14 cellular contexts compared by ENCODE assay signal in genomic region chr12:106914796-106915634, GRCh38. TPM values are rescaled to one million over a fixed set of nuclear protein-coding genes. Genes with fewer than 3 reads are reported as not detected.
DNase-seq lines count a peak whose midpoint lies in the region; ATAC-seq lines count a peak whose summit lies in the region.
"Had no signal": no experiment of that assay in that cellular context is flagged by ENCODE, and none has a peak within 500 bp of the region (broad histone marks: within the 10 kb centered on the region; RNA-seq: fewer than 3 reads in every experiment).

No MANE protein-coding gene starts in this region.

- 70% methylated on average over 3 of the region's 3 CpGs for WGBS in thymus

- H3K36me3 Mint-ChIP-seq in activated naive CD4-positive, alpha-beta T cell treated with anti-CD3 and anti-CD28 coated beads, Interleukin-2, amount 50 U/mL, for 72 hours = no peaks in the 10 kb centered on the region

- H3K4me1 ChIP-seq in thymus (ENCODE audit: control insufficient read depth, insufficient read depth, low read length) = peaks cover 10% of the 10 kb centered on the region
- H3K4me1 ChIP-seq: SJSA1 had no signal

- H3K9me3 Mint-ChIP-seq in activated naive CD4-positive, alpha-beta T cell treated with anti-CD3 and anti-CD28 coated beads, Interleukin-2, amount 50 U/mL, for 72 hours = no peaks in the 10 kb centered on the region

- peak in 1 of 2 donors; percentile 21 for DNase-seq in activated naive CD4-positive, alpha-beta T cell treated with anti-CD3 and anti-CD28 coated beads, Interleukin-2, amount 50 U/mL, for 72 hours (ENCODE audit: low spot score in 2 of 2)
- DNase-seq in activated naive CD4-positive, alpha-beta T cell treated with anti-CD3 and anti-CD28 coated beads, Interleukin-2, amount 50 U/mL, for 16 hours = no peak
- DNase-seq in NCI-H526 treated with DMSO at 0.1 percent for 48 hours (lab: John Stamatoyannopoulos, UW) (peak; percentile 66), kidney glomerular epithelial cell (lab: John Stamatoyannopoulos, UW) (no peak)
- DNase-seq in stimulated activated CD4-positive, alpha-beta T cell treated with anti-CD3 and anti-CD28 coated beads, Interleukin-4, amount 100 ng/mL, for 1 hour = no peak
- no peak for DNase-seq in stimulated activated CD4-positive, alpha-beta T cell treated with anti-CD3 and anti-CD28 coated beads, Interleukin-2, amount 100 ng/mL, for 48 hours
- DNase-seq: activated gamma-delta T cell, MV-4-11, spleen had no signal

- no peak overlapping the region for H3K4me3 ChIP-seq in thymus (ENCODE audit: low read length)
- H3K4me3 ChIP-seq: SJSA1, spleen, thoracic aorta had no signal

- no peaks in the 10 kb centered on the region for H3K36me3 ChIP-seq in thymus (ENCODE audit: control insufficient read depth, insufficient read depth)
- H3K36me3 ChIP-seq: SJSA1, spleen, thoracic aorta had no signal

- H3K27ac Mint-ChIP-seq in activated naive CD4-positive, alpha-beta T cell treated with anti-CD3 and anti-CD28 coated beads, Interleukin-2, amount 50 U/mL, for 72 hours = peak overlapping the region; percentile 50 to 81
- H3K27ac Mint-ChIP-seq: CD14-positive monocyte had no signal

- no peaks in the 10 kb centered on the region for H3K9me3 ChIP-seq in thymus (ENCODE audit: control insufficient read depth)
- H3K9me3 ChIP-seq: SJSA1, spleen, thoracic aorta had no signal

- ATAC-seq in activated naive CD4-positive, alpha-beta T cell treated with anti-CD3 and anti-CD28 coated beads, Interleukin-2, amount 50 U/mL, for 72 hours = peak; percentile 77 to 95
- peak; percentile 70 for ATAC-seq in HG02610 (IDR thresholded peaks at IDR 0.05; ENCODE audit: unreplicated experiment)

- H3K27me3 ChIP-seq in thymus (ENCODE audit: control insufficient read depth, insufficient read depth) = no peaks in the 10 kb centered on the region
- H3K27me3 ChIP-seq: SJSA1 had no signal

- H3K27ac ChIP-seq in thymus (ENCODE audit: low read depth) = peak overlapping the region; percentile 79
- H3K27ac ChIP-seq: SJSA1, spleen, thoracic aorta had no signal

RNA-seq across cellular contexts. Expression of gene TMEM263, which starts 40.7 kb away (rescaled TPM):
- total RNA-seq in activated naive CD4-positive, alpha-beta T cell treated with anti-CD3 and anti-CD28 coated beads, Interleukin-2, amount 50 U/mL, for 72 hours = 10 to 100 TPM; 31.9 to 46.5 TPM
- polyA plus RNA-seq in thymus = 46.4 TPM
